12 cellular contexts compared by ENCODE assay signal in genomic region chr15:75178938-75179772, GRCh38. TPM values are rescaled to one million over a fixed set of nuclear protein-coding genes. Genes with fewer than 3 reads are reported as not detected.
DNase-seq lines count a peak whose midpoint lies in the region; ATAC-seq, FAIRE-seq and TF ChIP-seq lines count a peak whose summit lies in the region.
"Had no signal": no experiment of that assay in that cellular context is flagged by ENCODE, and none has a peak within 500 bp of the region (broad histone marks: within the 10 kb centered on the region; RNA-seq: fewer than 3 reads in every experiment).

No MANE protein-coding gene starts in this region.

- no peaks in the 10 kb centered on the region for H3K36me3 Mint-ChIP-seq in astrocyte (ENCODE audit: low read depth, unreplicated experiment)
- H3K36me3 Mint-ChIP-seq: stimulated activated effector memory CD8-positive, alpha-beta T cell treated with anti-CD3 and anti-CD28 coated beads, Interleukin-12 subunit alpha, Interleukin-12 subunit beta, amount 100 ng/mL, for 72 hours had no signal

- no peaks in the 10 kb centered on the region for H3K9me3 Mint-ChIP-seq in astrocyte (ENCODE audit: unreplicated experiment)
- H3K9me3 Mint-ChIP-seq: stimulated activated effector memory CD8-positive, alpha-beta T cell treated with anti-CD3 and anti-CD28 coated beads, Interleukin-12 subunit alpha, Interleukin-12 subunit beta, amount 100 ng/mL, for 72 hours had no signal

- TF ChIP-seq EP300 in HepG2 (IDR thresholded peaks at IDR 0.05; ENCODE audit: low read depth in 2 of 2, low read length in 2 of 2) (no peak), HepG2 (CRISPR knock-in tag; IDR thresholded peaks at IDR 0.05; ENCODE audit: borderline replicate concordance) (no peak)

- H2AFZ ChIP-seq in astrocyte (ENCODE audit: low read depth, low read length) = peak overlapping the region; percentile 75
- no peak overlapping the region for H2AFZ ChIP-seq in HepG2 (ENCODE audit: low read length)
- H2AFZ ChIP-seq in Karpas-422 (ENCODE audit: low read length) = no peak overlapping the region

- H3K9me2 ChIP-seq in Karpas-422 (replicated peaks; ENCODE audit: insufficient read depth, low read length) = no peaks in the 10 kb centered on the region

- no peak overlapping the region for H3K4me3 Mint-ChIP-seq in astrocyte (ENCODE audit: unreplicated experiment)
- H3K4me3 Mint-ChIP-seq: stimulated activated effector memory CD8-positive, alpha-beta T cell treated with anti-CD3 and anti-CD28 coated beads, Interleukin-12 subunit alpha, Interleukin-12 subunit beta, amount 100 ng/mL, for 72 hours had no signal

- H3K4me3 ChIP-seq in astrocyte (ENCODE audit: insufficient read depth, low read depth, low read length) (no peak overlapping the region), HepG2 (replicated peaks in 1 of 3; ENCODE audit: insufficient read depth in 1 of 3, low read depth in 2 of 3, low read length in 3 of 3) (peak overlapping the region; percentile 46 to 67 (median 52); a peak in 5 of 6 replicates), skeletal muscle tissue (ENCODE audit: low read length in 3 of 3) (peak overlapping the region; percentile 29 to 38 (median 32)), Karpas-422 (ENCODE audit: low read length) (no peak overlapping the region)

- H3K36me3 ChIP-seq in ES-I3 (ENCODE audit: insufficient read depth, low read length) (no peaks in the 10 kb centered on the region), astrocyte (ENCODE audit: insufficient read depth, low read length) (no peaks in the 10 kb centered on the region), HepG2 (replicated peaks in 1 of 2; ENCODE audit: control insufficient read depth in 1 of 2, insufficient read depth in 2 of 2, low read length in 2 of 2) (no peaks in the 10 kb centered on the region), skeletal muscle tissue (ENCODE audit: control insufficient read depth in 3 of 3, insufficient read depth in 3 of 3, low read length in 3 of 3) (no peaks in the 10 kb centered on the region), Karpas-422 (ENCODE audit: insufficient read depth, low read length) (no peaks in the 10 kb centered on the region)

- H3K4me1 ChIP-seq in ES-I3 (ENCODE audit: insufficient read depth, low read length) (peaks cover 27% of the 10 kb centered on the region), astrocyte (ENCODE audit: insufficient read depth, low read length) (peaks cover 38% of the 10 kb centered on the region), HepG2 (ENCODE audit: insufficient read depth, low read length) (peaks cover 89% of the 10 kb centered on the region), skeletal muscle tissue (ENCODE audit: control insufficient read depth in 3 of 3, insufficient read depth in 3 of 3, low read length in 3 of 3) (peaks cover 14 to 27% (median 23%) of the 10 kb centered on the region in 3 donors), Karpas-422 (ENCODE audit: low read length) (no peaks in the 10 kb centered on the region)

- no peaks in the 10 kb centered on the region for H3K79me2 ChIP-seq in astrocyte (ENCODE audit: insufficient read depth, low read length)
- H3K79me2 ChIP-seq in HepG2 (ENCODE audit: insufficient read depth, low read length) = no peaks in the 10 kb centered on the region
- no peaks in the 10 kb centered on the region for H3K79me2 ChIP-seq in Karpas-422 (ENCODE audit: low read length)

- TF ChIP-seq RAD21 in HepG2 (CRISPR knock-in tag; IDR thresholded peaks at IDR 0.05) = no peak

- POLR2A ChIA-PET in HepG2 (lab: Yijun Ruan, JAX) = interaction anchor here (0.6 to 8.7 kb wide), 9 partner anchors 13 to 135 kb away, joined by 3 to 151 read pairs (median 6); partner anchors contain the start of gene C15orf39

- peaks cover 27% of the 10 kb centered on the region for H3K27me3 Mint-ChIP-seq in astrocyte (ENCODE audit: low read depth, unreplicated experiment)

- no peak for FAIRE-seq in astrocyte (lab: Jason Lieb, UNC)
- FAIRE-seq in HepG2 (lab: Jason Lieb, UNC) = no peak

- WGBS in HepG2 (ENCODE audit: low lambda C conversion rate) = 67% methylated on average over 15 of the region's 20 CpGs

- TSS peak; percentile 76 for BruUV-seq in HepG2 (replicated peaks; lab: Mats Ljungman, UMichigan)

- H4K20me1 ChIP-seq in astrocyte (ENCODE audit: insufficient read depth, low read length) = no peaks in the 10 kb centered on the region
- no peaks in the 10 kb centered on the region for H4K20me1 ChIP-seq in HepG2 (ENCODE audit: insufficient read depth, low read length)
- H4K20me1 ChIP-seq in Karpas-422 (ENCODE audit: insufficient read depth, low read depth, low read length) = no peaks in the 10 kb centered on the region

- peak overlapping the region; percentile 48 for H3K9ac ChIP-seq in ES-I3 (ENCODE audit: low read depth, low read length)
- peak overlapping the region; percentile 37 for H3K9ac ChIP-seq in astrocyte (ENCODE audit: low read length)
- peak overlapping the region; percentile 74 for H3K9ac ChIP-seq in HepG2 (ENCODE audit: insufficient read depth, low read depth, low read length)
- peak overlapping the region; percentile 6 to 54 (median 20) for H3K9ac ChIP-seq in skeletal muscle tissue (ENCODE audit: low read depth in 1 of 3, low read length in 3 of 3)
- H3K9ac ChIP-seq in Karpas-422 (ENCODE audit: low read length) = no peak overlapping the region

- no peak for TF ChIP-seq POLR2A in HepG2 (IDR thresholded peaks at IDR 0.05; ENCODE audit: insufficient read depth in 1 of 2, low read depth in 2 of 2, low read length in 2 of 2)

- H3K27ac ChIP-seq in astrocyte (ENCODE audit: low read depth, low read length) (no peak overlapping the region), HepG2 (ENCODE audit: extremely low read length, insufficient read depth, low read length) (peak overlapping the region; percentile 53), skeletal muscle tissue (ENCODE audit: low read depth, low read length) (no peak overlapping the region), Karpas-422 (ENCODE audit: low read length) (no peak overlapping the region)

- intact Hi-C loops in HepG2 (cut with micrococcal nuclease; ENCODE audit: unreplicated experiment) = no loop called here

- no peaks in the 10 kb centered on the region; the same call in 1 of the 2 replicates for H3K9me3 ChIP-seq in ES-I3 (ENCODE audit: control insufficient read depth, insufficient read depth, low read length)
- no peaks in the 10 kb centered on the region for H3K9me3 ChIP-seq in astrocyte (ENCODE audit: insufficient read depth, low read depth, low read length)
- no peaks in the 10 kb centered on the region for H3K9me3 ChIP-seq in HepG2 (ENCODE audit: low read length)
- H3K9me3 ChIP-seq in skeletal muscle tissue (ENCODE audit: control insufficient read depth in 3 of 3, low read length in 3 of 3) = no peaks in the 10 kb centered on the region
- no peaks in the 10 kb centered on the region for H3K9me3 ChIP-seq in Karpas-422 (ENCODE audit: low read length)

- H3K4me2 ChIP-seq in astrocyte (ENCODE audit: low read length) (peak overlapping the region; percentile 76), HepG2 (ENCODE audit: low read depth, low read length) (peak overlapping the region; percentile 86), Karpas-422 (ENCODE audit: low read depth, low read length, poor library complexity, severe bottlenecking) (no peak overlapping the region)

- ATAC-seq in HepG2 = no peak; the same call in 2 of the 3 replicates

- TF ChIP-seq CTCF in astrocyte (IDR thresholded peaks at IDR 0.05; ENCODE audit: insufficient read depth, low read depth, low read length) (no peak), HepG2 (CRISPR knock-in tag; IDR thresholded peaks at IDR 0.05) (no peak)

- CTCF ChIA-PET in HepG2 (lab: Yijun Ruan, JAX; ENCODE audit: low intra/inter-chr PET ratio, low total read pairs) = no interaction called here

- DNase-seq in astrocyte (ENCODE audit: low read depth) (no peak), HepG2 (ENCODE audit: low spot score) (no peak), germinal center (ENCODE audit: low spot score) (no peak), DMS153 treated with DMSO at 0.1 percent for 48 hours (lab: John Stamatoyannopoulos, UW; ENCODE audit: unreplicated experiment) (no peak), Karpas-422 (no peak)
- DNase-seq in activated CD8-positive, alpha-beta memory T cell treated with anti-CD3 and anti-CD28 coated beads, Interleukin-2, amount 50 U/mL, for 4 hours = no peak
- DNase-seq: central memory CD4-positive, alpha-beta T cell; NCI-H2107; SHP77 had no signal

- in situ Hi-C loops in HepG2 (cut with HindIII; ENCODE audit: extremely low pct_ligation_motif_present, low pct_unique_long_range_greater_than_20kb) = no loop called here

- H3K4me1 Mint-ChIP-seq in astrocyte (ENCODE audit: low read depth, unreplicated experiment) = peaks cover 18% of the 10 kb centered on the region
- H3K4me1 Mint-ChIP-seq: stimulated activated effector memory CD8-positive, alpha-beta T cell treated with anti-CD3 and anti-CD28 coated beads, Interleukin-12 subunit alpha, Interleukin-12 subunit beta, amount 100 ng/mL, for 72 hours had no signal

- peaks cover 14% of the 10 kb centered on the region for H3K27me3 ChIP-seq in astrocyte (ENCODE audit: insufficient read depth, low read length)
- no peaks in the 10 kb centered on the region for H3K27me3 ChIP-seq in HepG2 (ENCODE audit: control insufficient read depth in 1 of 2, insufficient read depth in 2 of 2, low read length in 2 of 2)
- peaks cover 7 to 30% (median 26%) of the 10 kb centered on the region in 3 donors for H3K27me3 ChIP-seq in skeletal muscle tissue (ENCODE audit: control insufficient read depth in 3 of 3, insufficient read depth in 3 of 3, low read length in 3 of 3)
- no peaks in the 10 kb centered on the region for H3K27me3 ChIP-seq in Karpas-422 (ENCODE audit: low read length)

- no peak overlapping the region for H3K27ac Mint-ChIP-seq in astrocyte (ENCODE audit: unreplicated experiment)
- H3K27ac Mint-ChIP-seq: stimulated activated effector memory CD8-positive, alpha-beta T cell treated with anti-CD3 and anti-CD28 coated beads, Interleukin-12 subunit alpha, Interleukin-12 subunit beta, amount 100 ng/mL, for 72 hours had no signal

RNA-seq across cellular contexts. Expression of gene C15orf39, which starts 22.5 kb away (rescaled TPM):
- total RNA-seq in astrocyte (21.6 and 21.8 TPM in 2 replicates), HepG2 (2016; rRNA removed; fragmentation: Illumina TruSeq; extraction: Trizol) (13.5 and 17.5 TPM in 2 replicates), skeletal muscle tissue (2.6 TPM)
- total RNA-seq in HepG2 (2016; cell fraction: cytosol; rRNA removed; fragmentation: Illumina TruSeq; extraction: Trizol; ENCODE audit: low read depth) = 3.3 and 3.4 TPM in 2 replicates
- 14.9 and 16.1 TPM in 2 replicates for total RNA-seq in HepG2 (2016; cell fraction: insoluble cytoplasmic fraction; rRNA removed; fragmentation: Illumina TruSeq; extraction: Trizol)
- 10.8 and 11.9 TPM in 2 replicates for total RNA-seq in HepG2 (2016; cell fraction: membrane; rRNA removed; fragmentation: Illumina TruSeq; extraction: Trizol)
- 15.0 and 15.3 TPM in 2 replicates for total RNA-seq in HepG2 (2016; cell fraction: nucleus; rRNA removed; fragmentation: Illumina TruSeq; extraction: Trizol)
- 6.2 and 8.1 TPM in 2 replicates for polyA plus RNA-seq in HepG2 (2011; rRNA removed)
- polyA plus RNA-seq in HepG2 (2011; cell fraction: cytosol; rRNA removed) = 3.4 and 5.1 TPM in 2 replicates
- polyA plus RNA-seq in HepG2 (2011; cell fraction: nucleus; rRNA removed) = 22.0 and 24.2 TPM in 2 replicates
- 14.6 and 19.5 TPM in 2 replicates for polyA plus RNA-seq in HepG2 (2012)
- polyA plus RNA-seq in HepG2 (2016; cell fraction: cytosol; fragmentation: Illumina TruSeq; extraction: Trizol; ENCODE audit: low read depth) = 1.9 and 2.1 TPM in 2 replicates
- polyA plus RNA-seq in HepG2 (2016; cell fraction: insoluble cytoplasmic fraction; fragmentation: Illumina TruSeq; extraction: Trizol; ENCODE audit: low read depth) = 20.1 and 30.7 TPM in 2 replicates
- 5.4 and 6.0 TPM in 2 replicates for polyA plus RNA-seq in HepG2 (2016; cell fraction: membrane; fragmentation: Illumina TruSeq; extraction: Trizol; ENCODE audit: low read depth)
- polyA plus RNA-seq in HepG2 (2016; cell fraction: nucleus; fragmentation: Illumina TruSeq; extraction: Trizol; ENCODE audit: insufficient read depth, low read depth) = 23.1 and 30.5 TPM in 2 replicates
- polyA minus RNA-seq in HepG2 (2011; rRNA and poly(A)+ RNA removed; ENCODE audit: low replicate concordance) = 26.0 and 33.5 TPM in 2 replicates
- polyA minus RNA-seq in HepG2 (2011; cell fraction: cytosol; rRNA and poly(A)+ RNA removed) = 17.1 and 17.5 TPM in 2 replicates
- 20.3 and 23.0 TPM in 2 replicates for polyA minus RNA-seq in HepG2 (2011; cell fraction: nucleus; rRNA and poly(A)+ RNA removed)
- total RNA-seq in Karpas-422 (2014; rRNA removed; shearing (Covaris generic); ENCODE audit: low replicate concordance) = 11.3 and 17.5 TPM in 2 replicates

Comparison
In these comparisons a context has a peak if more than half of its experiments do, and no peak if none do; other contexts are left out.
1. H3K4me3 ChIP-seq: peak in HepG2 (3 of 3) and skeletal muscle tissue (3 of 3); none in astrocyte (single experiment) and Karpas-422 (single experiment).